ENCODE assay signal across 1 cellular context in genomic region chr2:209323738-209324137, GRCh38.
A peak's percentile ranks its signal among the peaks of the same experiment; 100 is the strongest.
TF ChIP-seq lines count a peak whose summit lies in the region.

No MANE protein-coding gene starts in this region.

TF ChIP-seq in H1, 55 proteins besides CTCF, POLR2A, EP300 and RAD21 (continued from another document):
- TF ChIP-seq SP1 (IDR thresholded peaks at IDR 0.05; ENCODE audit: low read depth, low read length) (0 out of 2 replicates have a peak, but pooled peaks have one; percentile 19), SP2 (IDR thresholded peaks at IDR 0.05; ENCODE audit: low read length) (no peak), POLR2AphosphoS5 (IDR thresholded peaks at IDR 0.05; ENCODE audit: low read depth, low read length) (peak; percentile 71; the same call in 1 of the 2 replicates), SIX5 (IDR thresholded peaks at IDR 0.05; ENCODE audit: low read depth, low read length) (no peak), FOSL1 (IDR thresholded peaks at IDR 0.05; ENCODE audit: insufficient read depth, low read depth, low read length) (no peak), CREB1 (IDR thresholded peaks at IDR 0.05) (no peak), SP4 (IDR thresholded peaks at IDR 0.05; ENCODE audit: low read length) (no peak), TAF1 (IDR thresholded peaks at IDR 0.05; ENCODE audit: low read depth, low read length) (no peak), SRF (IDR thresholded peaks at IDR 0.05; ENCODE audit: low read depth, low read length) (no peak), YY1 (IDR thresholded peaks at IDR 0.05; ENCODE audit: low read depth, low read length) (no peak), RFX5 (IDR thresholded peaks at IDR 0.05; ENCODE audit: borderline replicate concordance, low read depth, low read length) (no peak), CTBP2 (IDR thresholded peaks at IDR 0.05; ENCODE audit: borderline replicate concordance, insufficient read depth, insufficient read length, low read length) (no peak), CHD7 (IDR thresholded peaks at IDR 0.05; ENCODE audit: insufficient replicate concordance, low read length) (no peak), HDAC6 (IDR thresholded peaks at IDR 0.05; ENCODE audit: low read depth, low read length) (no peak), GABPA (IDR thresholded peaks at IDR 0.05; ENCODE audit: borderline replicate concordance, insufficient read depth, low read length) (no peak)
